Comparison of ENCODE assay signal across 8 cellular contexts in genomic region chr2:225122582-225123486, GRCh38.
DNase-seq lines count a peak whose midpoint lies in the region; ATAC-seq and TF ChIP-seq lines count a peak whose summit lies in the region.

No MANE protein-coding gene starts in this region.

- no peaks in the 10 kb centered on the region for H3K36me3 ChIP-seq in CD4-positive, alpha-beta memory T cell (ENCODE audit: insufficient read depth, low read length)
- H3K36me3 ChIP-seq in GM23338 (ENCODE audit: insufficient read depth), result no peaks in the 10 kb centered on the region
- H3K36me3 ChIP-seq in esophagus muscularis mucosa, result no peaks in the 10 kb centered on the region

- H3K27me3 ChIP-seq in CD4-positive, alpha-beta memory T cell (ENCODE audit: insufficient read depth, low read length), result no peaks in the 10 kb centered on the region
- H3K27me3 ChIP-seq in GM23338 (ENCODE audit: insufficient read depth) (no peaks in the 10 kb centered on the region), esophagus muscularis mucosa (no peaks in the 10 kb centered on the region)

- ATAC-seq in GM23338 (no peak), GM21526 (IDR thresholded peaks at IDR 0.05; ENCODE audit: low FRiP score, unreplicated experiment) (no peak), GM18907 (IDR thresholded peaks at IDR 0.05; ENCODE audit: unreplicated experiment) (no peak)

- no peak for TF ChIP-seq POLR2A in esophagus muscularis mucosa (IDR thresholded peaks at IDR 0.05; ENCODE audit: low read depth)

- peak in 4 of 5 donors; percentile 3 to 18 (median 12) for DNase-seq in CD4-positive, alpha-beta memory T cell
- DNase-seq in GM23338 (ENCODE audit: low spot score) (peak; percentile 58), RWPE1 (ENCODE audit: low spot score) (peak; percentile 25), esophagus muscularis mucosa (ENCODE audit: extremely low spot score) (no peak), SW 1271 (lab: John Stamatoyannopoulos, UW) (no peak)
- peak in 2 of 3 donors; percentile 5 to 52 for DNase-seq in stimulated activated CD4-positive, alpha-beta T cell treated with anti-CD3 and anti-CD28 coated beads, Interleukin-12 subunit alpha, Interleukin-12 subunit beta, amount 100 ng/mL, for 48 hours (ENCODE audit: low read depth in 2 of 3, low spot score in 1 of 3)

- CTCF ChIA-PET in CD4-positive, alpha-beta memory T cell (lab: Charles Lee; ENCODE audit: partially characterized antibody), result interaction anchor here (0.9 to 1.5 kb wide), 6 partner anchors 36 to 538 kb away, joined by 3 to 7 read pairs (median 4); no protein-coding TSS in a partner anchor
- CTCF ChIA-PET in RWPE1 (lab: Yijun Ruan, JAX), result interaction anchor here (0.6 to 0.9 kb wide), 8 partner anchors 37 to 1352 kb away, joined by 3 to 7 read pairs (median 3); no protein-coding TSS in a partner anchor

- peak overlapping the region in 2 of 7 donors; percentile 17 to 94 for H3K27ac Mint-ChIP-seq in CD4-positive, alpha-beta memory T cell
- H3K27ac Mint-ChIP-seq in GM23338, result no peak overlapping the region

- peaks cover 0 to 9% of the 10 kb centered on the region in 2 donors for H3K27me3 Mint-ChIP-seq in CD4-positive, alpha-beta memory T cell
- no peaks in the 10 kb centered on the region for H3K27me3 Mint-ChIP-seq in GM23338 (ENCODE audit: insufficient read depth, low read depth, poor library complexity)

- H4K20me1 ChIP-seq in GM23338 (replicated peaks; ENCODE audit: insufficient read depth), result no peaks in the 10 kb centered on the region

- H3K9me3 ChIP-seq in CD4-positive, alpha-beta memory T cell (ENCODE audit: control insufficient read depth in 1 of 2, low read length in 2 of 2), result no peaks in the 10 kb centered on the region
- no peaks in the 10 kb centered on the region for H3K9me3 ChIP-seq in esophagus muscularis mucosa

- peaks cover 0 to 3% of the 10 kb centered on the region in 2 donors for H3K36me3 Mint-ChIP-seq in CD4-positive, alpha-beta memory T cell
- no peaks in the 10 kb centered on the region for H3K36me3 Mint-ChIP-seq in GM23338 (ENCODE audit: low read depth)

- no peak overlapping the region for H3K4me2 ChIP-seq in GM23338

- intact Hi-C loops in CD4-positive, alpha-beta memory T cell (cut with micrococcal nuclease), result loop anchor here (2.0 to 5.0 kb wide), 2 partner anchors 81 to 120 kb away; partner anchors contain the start of gene DOCK10
- intact Hi-C loops in esophagus muscularis mucosa (cut with DNase I), result loop anchor here (5.0 kb wide), 1 partner anchor 534 kb away; no protein-coding TSS in a partner anchor

- 71% methylated on average over 15 of the region's 15 CpGs for WGBS in esophagus muscularis mucosa

- no peaks in the 10 kb centered on the region for H3K9me2 ChIP-seq in GM23338 (ENCODE audit: insufficient read depth)

- H3K4me1 Mint-ChIP-seq in CD4-positive, alpha-beta memory T cell, result peaks cover 0 to 4% (median 3%) of the 10 kb centered on the region in 4 donors
- peaks cover 17% of the 10 kb centered on the region for H3K4me1 Mint-ChIP-seq in GM23338

- H3K9me3 Mint-ChIP-seq in CD4-positive, alpha-beta memory T cell, result peaks cover 0 to 7% (median 0%) of the 10 kb centered on the region in 8 donors
- H3K9me3 Mint-ChIP-seq in GM23338, result peaks cover 7% of the 10 kb centered on the region; the same call in 1 of the 3 replicates

- no peak overlapping the region for H3K4me3 Mint-ChIP-seq in CD4-positive, alpha-beta memory T cell
- H3K4me3 Mint-ChIP-seq in GM23338, result no peak overlapping the region

- H3K79me2 ChIP-seq in GM23338 (replicated peaks; ENCODE audit: insufficient read depth), result no peaks in the 10 kb centered on the region

- no peaks in the 10 kb centered on the region; the same call in 1 of the 2 replicates for H3F3A ChIP-seq in GM23338 (replicated peaks; ENCODE audit: low read depth)

- TF ChIP-seq CTCF in GM23338 (conservative IDR thresholded peaks at IDR 0.05; ENCODE audit: low read depth in 2 of 2), result peak; percentile 46 to 55; a peak in 3 of 4 replicates
- TF ChIP-seq CTCF in RWPE1 (conservative IDR thresholded peaks at IDR 0.05; ENCODE audit: low read depth), result peak; percentile 27
- TF ChIP-seq CTCF in esophagus muscularis mucosa (IDR thresholded peaks at IDR 0.05), result peak; percentile 18 to 57 (median 39)

- H3K4me3 ChIP-seq in CD4-positive, alpha-beta memory T cell (ENCODE audit: low read length in 2 of 2), result no peak overlapping the region
- no peak overlapping the region for H3K4me3 ChIP-seq in GM23338
- no peak overlapping the region for H3K4me3 ChIP-seq in esophagus muscularis mucosa

- H3K27ac ChIP-seq in CD4-positive, alpha-beta memory T cell (ENCODE audit: low read depth, low read length), result no peak overlapping the region
- H3K27ac ChIP-seq in GM23338 (ENCODE audit: low read depth) (peak overlapping the region; percentile 57; the same call in 1 of the 2 replicates), RWPE1 (no peak overlapping the region), esophagus muscularis mucosa (replicated peaks in 1 of 4) (no peak overlapping the region)

- no peaks in the 10 kb centered on the region for H3K4me1 ChIP-seq in CD4-positive, alpha-beta memory T cell (ENCODE audit: insufficient read depth, low read length)
- peaks cover 14% of the 10 kb centered on the region for H3K4me1 ChIP-seq in GM23338 (ENCODE audit: insufficient read depth)
- H3K4me1 ChIP-seq in esophagus muscularis mucosa, result peaks cover 0 to 7% (median 0%) of the 10 kb centered on the region in 4 donors

- no peak overlapping the region for H2AFZ ChIP-seq in GM23338

- no peak for TF ChIP-seq EP300 in esophagus muscularis mucosa (IDR thresholded peaks at IDR 0.05)

- POLR2A ChIA-PET in CD4-positive, alpha-beta memory T cell (lab: Charles Lee; ENCODE audit: partially characterized antibody), result interaction anchor here (1.0 kb wide), 1 partner anchor 70 kb away, joined by 3 read pairs; no protein-coding TSS in a partner anchor
- POLR2A ChIA-PET in RWPE1 (lab: Yijun Ruan, JAX; ENCODE audit: low non-redundant PET), result no interaction called here

TF ChIP-seq in GM23338, 12 proteins besides CTCF, POLR2A, EP300 and RAD21:
- no peak for TF ChIP-seq POLR2AphosphoS5 (IDR thresholded peaks at IDR 0.05; ENCODE audit: low read depth)
- no peak for TF ChIP-seq ZNF114 (CRISPR knock-in tag; IDR thresholded peaks at IDR 0.05)
- TF ChIP-seq STAT1 (IDR thresholded peaks at IDR 0.05; ENCODE audit: unreplicated experiment), result no peak
- no peak for TF ChIP-seq REST (IDR thresholded peaks at IDR 0.05; ENCODE audit: unreplicated experiment)

Comparison
In these comparisons a context has a peak if more than half of its experiments do, and no peak if none do; other contexts are left out.
1. DNase-seq: peak in CD4-positive, alpha-beta memory T cell (4 of 5), GM23338 (single experiment), RWPE1 (single experiment) and stimulated activated CD4-positive, alpha-beta T cell treated with anti-CD3 and anti-CD28 coated beads, Interleukin-12 subunit alpha, Interleukin-12 subunit beta, amount 100 ng/mL, for 48 hours (2 of 3); none in esophagus muscularis mucosa (single experiment) and SW 1271 (0 of 2).
2. Peak in every context shown above with its lines, with median percentiles within 50 percentile points of each other: CTCF ChIP-seq.